ENCODE assay signal across 13 cellular contexts in genomic region chr15:77025471-77025901, GRCh38. TPM values are rescaled to one million over a fixed set of nuclear protein-coding genes. Genes with fewer than 3 reads are reported as not detected.
DNase-seq lines count a peak whose midpoint lies in the region; ATAC-seq and TF ChIP-seq lines count a peak whose summit lies in the region.
"Had no signal": no experiment of that assay in that cellular context is flagged by ENCODE, and none has a peak within 500 bp of the region (broad histone marks: within the 10 kb centered on the region; RNA-seq: fewer than 3 reads in every experiment).

No MANE protein-coding gene starts in this region.

- no peak overlapping the region for H3K4me3 ChIP-seq in left ventricle myocardium inferior
- H3K4me3 ChIP-seq: lung, upper lobe of left lung had no signal

- H3K27me3 Mint-ChIP-seq in activated T-cell treated with anti-CD3 and anti-CD28 coated beads, Interleukin-2, amount 50 U/mL, for 72 hours (ENCODE audit: low read depth), result no peaks in the 10 kb centered on the region
- H3K27me3 Mint-ChIP-seq in stimulated activated naive CD8-positive, alpha-beta T cell treated with anti-CD3 and anti-CD28 coated beads, Interleukin-15, Interleukin-2, amounts not matched to agents 100 ng/mL and 50 ng/mL, for 24 hours, result no peaks in the 10 kb centered on the region

- peak; percentile 22 for DNase-seq in Right ventricle myocardium superior
- no peak for DNase-seq in left ventricle myocardium inferior
- no peak for DNase-seq in activated T-cell treated with anti-CD3 and anti-CD28 coated beads, Interleukin-2, amount 50 U/mL, for 72 hours
- DNase-seq in left ventricle myocardium superior, result peak; percentile 18
- DNase-seq in T1000 (lab: John Stamatoyannopoulos, UW), result no peak
- no peak for DNase-seq in CD1c-positive myeloid dendritic cell (ENCODE audit: extremely low spot score)
- no peak for DNase-seq in OCI-M2 (lab: John Stamatoyannopoulos, UW; ENCODE audit: unreplicated experiment)
- DNase-seq: EL, NCI-H2081 treated with DMSO at 0.1 percent for 48 hours had no signal

- peaks cover 27% of the 10 kb centered on the region for H3K27me3 ChIP-seq in left ventricle myocardium inferior (ENCODE audit: low read depth)
- H3K27me3 ChIP-seq: upper lobe of left lung had no signal

- no peaks in the 10 kb centered on the region for H3K36me3 ChIP-seq in left ventricle myocardium inferior

- H3K4me1 Mint-ChIP-seq in activated T-cell treated with anti-CD3 and anti-CD28 coated beads, Interleukin-2, amount 50 U/mL, for 72 hours (ENCODE audit: low read depth), result peaks cover 39% of the 10 kb centered on the region
- peaks cover 39% of the 10 kb centered on the region for H3K4me1 Mint-ChIP-seq in stimulated activated naive CD8-positive, alpha-beta T cell treated with anti-CD3 and anti-CD28 coated beads, Interleukin-15, Interleukin-2, amounts not matched to agents 100 ng/mL and 50 ng/mL, for 24 hours (ENCODE audit: low read depth)

- H3K9me3 Mint-ChIP-seq in activated T-cell treated with anti-CD3 and anti-CD28 coated beads, Interleukin-2, amount 50 U/mL, for 72 hours, result no peaks in the 10 kb centered on the region
- no peaks in the 10 kb centered on the region for H3K9me3 Mint-ChIP-seq in stimulated activated naive CD8-positive, alpha-beta T cell treated with anti-CD3 and anti-CD28 coated beads, Interleukin-15, Interleukin-2, amounts not matched to agents 100 ng/mL and 50 ng/mL, for 24 hours

- H3K27ac Mint-ChIP-seq in activated T-cell treated with anti-CD3 and anti-CD28 coated beads, Interleukin-2, amount 50 U/mL, for 72 hours, result peak overlapping the region; percentile 61
- H3K27ac Mint-ChIP-seq in stimulated activated naive CD8-positive, alpha-beta T cell treated with anti-CD3 and anti-CD28 coated beads, Interleukin-15, Interleukin-2, amounts not matched to agents 100 ng/mL and 50 ng/mL, for 24 hours, result peak overlapping the region; percentile 75

- no peaks in the 10 kb centered on the region for H3K9me3 ChIP-seq in left ventricle myocardium inferior (replicated peaks)
- H3K9me3 ChIP-seq: upper lobe of left lung had no signal

- peaks cover 37% of the 10 kb centered on the region for H3K4me1 ChIP-seq in left ventricle myocardium inferior

- intact Hi-C loops in Right ventricle myocardium superior (cut with DNase I) (no loop called here), left ventricle myocardium inferior (cut with micrococcal nuclease) (no loop called here), left ventricle myocardium superior (cut with micrococcal nuclease) (no loop called here)

- ATAC-seq in Right ventricle myocardium superior (ENCODE audit: poor library complexity), result no peak
- ATAC-seq in activated T-cell treated with anti-CD3 and anti-CD28 coated beads, Interleukin-2, amount 50 U/mL, for 72 hours (replicated peaks in 1 of 2), result no peak
- ATAC-seq in left ventricle myocardium superior, result no peak

- H3K36me3 Mint-ChIP-seq in activated T-cell treated with anti-CD3 and anti-CD28 coated beads, Interleukin-2, amount 50 U/mL, for 72 hours (ENCODE audit: insufficient read depth in 2 of 2), result peaks cover 11 to 20% of the 10 kb centered on the region in 2 donors
- H3K36me3 Mint-ChIP-seq in stimulated activated naive CD8-positive, alpha-beta T cell treated with anti-CD3 and anti-CD28 coated beads, Interleukin-15, Interleukin-2, amounts not matched to agents 100 ng/mL and 50 ng/mL, for 24 hours (ENCODE audit: low read depth), result peaks cover 26% of the 10 kb centered on the region

- TF ChIP-seq CTCF in left ventricle myocardium inferior (IDR thresholded peaks at IDR 0.05; ENCODE audit: borderline replicate concordance), result no peak

- no peak overlapping the region for H3K27ac ChIP-seq in left ventricle myocardium inferior (replicated peaks)
- H3K27ac ChIP-seq: upper lobe of left lung had no signal

- no peak overlapping the region for H3K4me3 Mint-ChIP-seq in activated T-cell treated with anti-CD3 and anti-CD28 coated beads, Interleukin-2, amount 50 U/mL, for 72 hours
- no peak overlapping the region for H3K4me3 Mint-ChIP-seq in stimulated activated naive CD8-positive, alpha-beta T cell treated with anti-CD3 and anti-CD28 coated beads, Interleukin-15, Interleukin-2, amounts not matched to agents 100 ng/mL and 50 ng/mL, for 24 hours

RNA-seq across cellular contexts. Expression of gene PSTPIP1, which starts 30.6 kb away (rescaled TPM):
- total RNA-seq in Right ventricle myocardium superior (5.0 TPM), left ventricle myocardium inferior (3.5 TPM), left ventricle myocardium superior (2.4 TPM)
- total RNA-seq in activated T-cell treated with anti-CD3 and anti-CD28 coated beads, Interleukin-2, amount 50 U/mL, for 72 hours, result 100 to 1,000 TPM; 141 to 152 TPM
- total RNA-seq: glomerular endothelial cell had no signal

RNA-seq across cellular contexts. Expression of gene TSPAN3, which starts 45.4 kb away (rescaled TPM):
- total RNA-seq in Right ventricle myocardium superior, result 85.2 TPM
- 98.6 TPM for total RNA-seq in left ventricle myocardium inferior
- total RNA-seq in activated T-cell treated with anti-CD3 and anti-CD28 coated beads, Interleukin-2, amount 50 U/mL, for 72 hours, result 10 to 100 TPM; 30.4 to 36.4 TPM
- total RNA-seq in left ventricle myocardium superior, result 97.1 TPM

Comparison
In these comparisons a context has a peak if more than half of its experiments do, and no peak if none do; other contexts are left out.
1. DNase-seq: peak in Right ventricle myocardium superior (single experiment) and left ventricle myocardium superior (single experiment); none in left ventricle myocardium inferior (single experiment), activated T-cell treated with anti-CD3 and anti-CD28 coated beads, Interleukin-2, amount 50 U/mL, for 72 hours (0 of 2), T1000 (single experiment), CD1c-positive myeloid dendritic cell (single experiment) and OCI-M2 (single experiment).
2. RNA of gene PSTPIP1, which starts 30.6 kb away (total RNA-seq): 141 to 152 TPM in activated T-cell treated with anti-CD3 and anti-CD28 coated beads, Interleukin-2, amount 50 U/mL, for 72 hours; 5.0 TPM in Right ventricle myocardium superior (single experiment), 3.5 TPM in left ventricle myocardium inferior (single experiment) and 2.4 TPM in left ventricle myocardium superior (single experiment); every median in the first group is over 10 times any median in the second.